ENCODE assay signal across 12 cellular contexts in the genomic region with DNA sequence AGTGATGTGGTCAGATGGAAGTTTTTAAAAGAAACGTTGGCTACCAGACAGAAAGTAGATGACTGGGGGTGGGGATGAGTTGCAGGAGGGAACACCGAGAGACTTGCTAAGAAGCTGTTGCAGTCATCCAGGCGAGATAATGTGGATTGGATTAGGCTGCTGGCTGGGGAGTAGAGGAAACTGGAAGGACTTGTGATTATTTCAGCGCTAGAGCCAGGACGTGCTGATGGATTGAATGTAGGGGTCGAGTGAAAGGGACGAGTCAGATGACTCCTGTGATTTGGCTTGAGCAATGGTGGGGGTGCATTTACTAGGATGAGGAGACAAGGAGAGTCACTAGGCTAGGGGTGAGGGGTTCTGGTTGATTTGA.
DNase-seq lines count a peak whose midpoint lies in the region; ATAC-seq and TF ChIP-seq lines count a peak whose summit lies in the region.
"Had no signal": no experiment of that assay in that cellular context is flagged by ENCODE, and none has a peak within 500 bp of the region (broad histone marks: within the 10 kb centered on the region; RNA-seq: fewer than 3 reads in every experiment).

No MANE protein-coding gene starts in this region.

- intact Hi-C loops in activated T-helper 1 cell treated with anti-CD3 and anti-CD28 coated beads, Interleukin-12 subunit alpha, Interleukin-12 subunit beta, Interleukin-2, Interleukin-4 antibody, amounts not matched to agents 30 ng/mL and 10 ng/mL and 1 ng/mL, durations not matched to agents 14 hours and 24 hours and 36 hours (cut with micrococcal nuclease): no loop called here
- intact Hi-C loops in prostate gland (cut with DNase I): loop anchor here (5.0 kb wide), 1 partner anchor 51 kb away; no protein-coding TSS in a partner anchor

- no peaks in the 10 kb centered on the region for H3K27me3 ChIP-seq in prostate gland (replicated peaks; ENCODE audit: insufficient read depth)

- H3K9me3 Mint-ChIP-seq in activated T-helper 1 cell treated with anti-CD3 and anti-CD28 coated beads, Interleukin-12 subunit alpha, Interleukin-12 subunit beta, Interleukin-2, Interleukin-4 antibody, amounts not matched to agents 30 ng/mL and 10 ng/mL and 1 ng/mL, durations not matched to agents 14 hours and 24 hours and 36 hours: peaks cover 14% of the 10 kb centered on the region

- H3K27me3 Mint-ChIP-seq in activated T-helper 1 cell treated with anti-CD3 and anti-CD28 coated beads, Interleukin-12 subunit alpha, Interleukin-12 subunit beta, Interleukin-2, Interleukin-4 antibody, amounts not matched to agents 30 ng/mL and 10 ng/mL and 1 ng/mL, durations not matched to agents 14 hours and 24 hours and 36 hours (ENCODE audit: insufficient read depth): no peaks in the 10 kb centered on the region
- H3K27me3 Mint-ChIP-seq: naive B cell had no signal

- no peak overlapping the region for H3K4me3 Mint-ChIP-seq in activated T-helper 1 cell treated with anti-CD3 and anti-CD28 coated beads, Interleukin-12 subunit alpha, Interleukin-12 subunit beta, Interleukin-2, Interleukin-4 antibody, amounts not matched to agents 30 ng/mL and 10 ng/mL and 1 ng/mL, durations not matched to agents 14 hours and 24 hours and 36 hours
- H3K4me3 Mint-ChIP-seq: naive B cell had no signal

- peak overlapping the region; percentile 32 for H3K27ac Mint-ChIP-seq in activated T-helper 1 cell treated with anti-CD3 and anti-CD28 coated beads, Interleukin-12 subunit alpha, Interleukin-12 subunit beta, Interleukin-2, Interleukin-4 antibody, amounts not matched to agents 30 ng/mL and 10 ng/mL and 1 ng/mL, durations not matched to agents 14 hours and 24 hours and 36 hours

- TF ChIP-seq CTCF in AG10803 (conservative IDR thresholded peaks at IDR 0.05; ENCODE audit: low read length) (no peak), prostate gland (IDR thresholded peaks at IDR 0.05) (no peak)

- WGBS in prostate gland: 51% methylated on average over 7 of the region's 7 CpGs

- H3K36me3 Mint-ChIP-seq in activated T-helper 1 cell treated with anti-CD3 and anti-CD28 coated beads, Interleukin-12 subunit alpha, Interleukin-12 subunit beta, Interleukin-2, Interleukin-4 antibody, amounts not matched to agents 30 ng/mL and 10 ng/mL and 1 ng/mL, durations not matched to agents 14 hours and 24 hours and 36 hours (ENCODE audit: low read depth): peaks cover 69% of the 10 kb centered on the region

- no peaks in the 10 kb centered on the region for H3K4me1 ChIP-seq in prostate gland (replicated peaks)

- H3K4me1 Mint-ChIP-seq in activated T-helper 1 cell treated with anti-CD3 and anti-CD28 coated beads, Interleukin-12 subunit alpha, Interleukin-12 subunit beta, Interleukin-2, Interleukin-4 antibody, amounts not matched to agents 30 ng/mL and 10 ng/mL and 1 ng/mL, durations not matched to agents 14 hours and 24 hours and 36 hours (ENCODE audit: low read depth): peaks cover 43% of the 10 kb centered on the region

- no peak overlapping the region for H3K4me3 ChIP-seq in AG10803 (ENCODE audit: low read length)
- no peak overlapping the region for H3K4me3 ChIP-seq in prostate gland

- peak overlapping the region; percentile 27 to 34 for H3K27ac ChIP-seq in prostate gland
- H3K27ac ChIP-seq: C4-2B had no signal

- no peaks in the 10 kb centered on the region for H3K36me3 ChIP-seq in prostate gland

- ATAC-seq in GM21619 (IDR thresholded peaks at IDR 0.05; ENCODE audit: unreplicated experiment) (no peak), HG03025 (IDR thresholded peaks at IDR 0.05; ENCODE audit: low FRiP score, unreplicated experiment) (no peak), GM19395 (IDR thresholded peaks at IDR 0.05; ENCODE audit: unreplicated experiment) (no peak)

- DNase-seq in AG10803 (ENCODE audit: low read depth) (peak; percentile 85), globus pallidus (ENCODE audit: low spot score) (peak; percentile 23), prostate gland (ENCODE audit: low spot score) (no peak), DMS53 treated with DMSO at 0.1 percent for 48 hours (lab: John Stamatoyannopoulos, UW; ENCODE audit: unreplicated experiment) (no peak)
- no peak for DNase-seq in activated T-helper 1 cell treated with anti-CD3 and anti-CD28 coated beads, Interleukin-12 subunit alpha, Interleukin-12 subunit beta, Interleukin-2, Interleukin-4 antibody, amounts not matched to agents 30 ng/mL and 10 ng/mL and 1 ng/mL, durations not matched to agents 14 hours and 24 hours and 36 hours (ENCODE audit: low spot score)
- DNase-seq: activated CD4-positive, alpha-beta T cell treated with anti-CD3 and anti-CD28 coated beads for 1 hour; foreskin melanocyte; naive B cell had no signal

- TF ChIP-seq POLR2A in prostate gland (IDR thresholded peaks at IDR 0.05): no peak

- no peaks in the 10 kb centered on the region for H3K9me3 ChIP-seq in prostate gland

Comparison
In these comparisons a context has a peak if more than half of its experiments do, and no peak if none do; other contexts are left out.
1. DNase-seq: peak in AG10803 (single experiment) and globus pallidus (single experiment); none in activated T-helper 1 cell treated with anti-CD3 and anti-CD28 coated beads, Interleukin-12 subunit alpha, Interleukin-12 subunit beta, Interleukin-2, Interleukin-4 antibody, amounts not matched to agents 30 ng/mL and 10 ng/mL and 1 ng/mL, durations not matched to agents 14 hours and 24 hours and 36 hours (single experiment), prostate gland (single experiment) and DMS53 treated with DMSO at 0.1 percent for 48 hours (single experiment).